38 cellular contexts compared by ENCODE assay signal in genomic region chr13:48369988-48370387, GRCh38. TPM values are rescaled to one million over a fixed set of nuclear protein-coding genes. Genes with fewer than 3 reads are reported as not detected.
"Had no signal": no experiment of that assay in that cellular context is flagged by ENCODE, and none has a peak within 500 bp of the region (broad histone marks: within the 10 kb centered on the region; RNA-seq: fewer than 3 reads in every experiment).

No MANE protein-coding gene starts in this region.

- H3K4me1 ChIP-seq: adrenal gland, body of pancreas had no signal

- H3K4me1 Mint-ChIP-seq: activated CD4-positive, alpha-beta T cell treated with anti-CD3 and anti-CD28 coated beads, Interleukin-2, amount 10 ng/mL, durations not matched to agents 24 days and 14 days; activated CD8-positive, alpha-beta memory T cell treated with anti-CD3 and anti-CD28 coated beads, Interleukin-2, amount 10 ng/mL, durations not matched to agents 7 days and 5 days; activated naive CD4-positive, alpha-beta T cell treated with anti-CD3 and anti-CD28 coated beads, Interleukin-2, amount 10 ng/mL, durations not matched to agents 7 days and 5 days; activated naive CD4-positive, alpha-beta T cell treated with anti-CD3 and anti-CD28 coated beads, Interleukin-2, amount 50 U/mL, for 24 hours; activated naive CD8-positive, alpha-beta T cell treated with anti-CD3 and anti-CD28 coated beads, Interleukin-2, amount 10 ng/mL, durations not matched to agents 7 days and 5 days; activated naive CD8-positive, alpha-beta T cell treated with anti-CD3 and anti-CD28 coated beads, Interleukin-2, amount 50 U/mL, for 24 hours had no signal

- H3K4me3 ChIP-seq: adrenal gland, body of pancreas, cardiac muscle cell had no signal

- H3K9me3 ChIP-seq: adrenal gland, body of pancreas had no signal

- H3K27ac Mint-ChIP-seq: activated B cell treated with CpG ODN at 0.5 μM for 24 hours; activated CD4-positive, alpha-beta memory T cell treated with anti-CD3 and anti-CD28 coated beads for 36 hours; activated CD4-positive, alpha-beta T cell treated with anti-CD3 and anti-CD28 coated beads, Interleukin-2, amount 10 ng/mL, durations not matched to agents 24 days and 14 days; activated CD8-positive, alpha-beta memory T cell treated with anti-CD3 and anti-CD28 coated beads, Interleukin-2, amount 10 ng/mL, durations not matched to agents 7 days and 5 days; activated CD8-positive, alpha-beta T cell treated with anti-CD3 and anti-CD28 coated beads for 36 hours; activated naive CD4-positive, alpha-beta T cell treated with anti-CD3 and anti-CD28 coated beads, Interleukin-2, amount 10 ng/mL, durations not matched to agents 7 days and 5 days; activated naive CD4-positive, alpha-beta T cell treated with anti-CD3 and anti-CD28 coated beads, Interleukin-2, amount 50 U/mL, for 24 hours; activated naive CD8-positive, alpha-beta T cell; activated naive CD8-positive, alpha-beta T cell treated with anti-CD3 and anti-CD28 coated beads, Interleukin-2, amount 10 ng/mL, durations not matched to agents 7 days and 5 days; activated naive CD8-positive, alpha-beta T cell treated with anti-CD3 and anti-CD28 coated beads, Interleukin-2, amount 50 U/mL, for 24 hours; activated T-cell treated with anti-CD3 and anti-CD28 coated beads, Interleukin-2, amount 50 U/mL, for 24 hours; activated T-helper 2 cell treated with anti-CD3 and anti-CD28 coated beads, Interferon-gamma antibody, Interleukin-2, Interleukin-4, amounts not matched to agents 10 μg/mL and 5 μg/mL and 100 μg/mL, durations not matched to agents 14 hours and 24 hours and 36 hours; T-helper 1 cell treated with Interleukin-12 subunit alpha and Interleukin-12 subunit beta and Interleukin-4 antibody, amounts not matched to agents 30 μg/mL and 1 μg/mL, for 36 hours; T-helper 2 cell treated with Interferon-gamma antibody and Interleukin-4, amounts not matched to agents 5 μg/mL and 100 μg/mL, for 36 hours had no signal

- DNase-seq: activated B cell treated with CpG ODN at 0.5 μM for 24 hours; activated CD4-positive, alpha-beta memory T cell treated with anti-CD3 and anti-CD28 coated beads for 36 hours; activated CD4-positive, alpha-beta T cell treated with anti-CD3 and anti-CD28 coated beads for 4 hours; activated CD4-positive, alpha-beta T cell treated with anti-CD3 and anti-CD28 coated beads, Interleukin-2, amount 10 ng/mL, durations not matched to agents 24 days and 14 days; activated CD4-positive, alpha-beta T cell treated with anti-CD3 and anti-CD28 coated beads, Interleukin-2, amount 50 U/mL, for 1 hour; activated CD4-positive, alpha-beta T cell treated with anti-CD3 and anti-CD28 coated beads, Interleukin-2, amount 50 U/mL, for 4 hours; activated CD4-positive, CD25-positive, alpha-beta regulatory T cell treated with anti-CD3 and anti-CD28 coated beads, Interleukin-2, amount 50 U/mL, for 72 hours; activated CD8-positive, alpha-beta memory T cell treated with anti-CD3 and anti-CD28 coated beads for 24 hours; activated CD8-positive, alpha-beta memory T cell treated with anti-CD3 and anti-CD28 coated beads, Interleukin-2, amount 10 ng/mL, durations not matched to agents 7 days and 5 days; activated CD8-positive, alpha-beta memory T cell treated with anti-CD3 and anti-CD28 coated beads, Interleukin-2, amount 50 U/mL, for 48 hours; activated CD8-positive, alpha-beta T cell treated with anti-CD3 and anti-CD28 coated beads for 36 hours; activated effector memory CD4-positive, alpha-beta T cell treated with Interleukin-2 at 50 U/mL for 16 hours; activated gamma-delta T cell; activated naive CD4-positive, alpha-beta T cell treated with anti-CD3 and anti-CD28 coated beads, Interleukin-2, amount 10 ng/mL, durations not matched to agents 7 days and 5 days; activated naive CD4-positive, alpha-beta T cell treated with Interleukin-2 at 50 U/mL for 16 hours; activated naive CD8-positive, alpha-beta T cell treated with anti-CD3 and anti-CD28 coated beads, Interleukin-2, amount 10 ng/mL, durations not matched to agents 7 days and 5 days; activated naive CD8-positive, alpha-beta T cell treated with anti-CD3 and anti-CD28 coated beads, Interleukin-2, amount 50 U/mL, for 24 hours; activated T-cell treated with anti-CD3 and anti-CD28 coated beads, Interleukin-2, amount 50 U/mL, for 24 hours; activated T-cell treated with anti-CD3 and anti-CD28 coated beads, Interleukin-2, amount 50 U/mL, for 48 hours; adrenal gland; amniotic stem cell; aorta; body of pancreas; brain microvascular endothelial cell; caudate nucleus; T-helper 1 cell; T-helper 2 cell; T-helper 9 cell had no signal

- H3K27me3 Mint-ChIP-seq: activated B cell treated with CpG ODN at 0.5 μM for 24 hours; activated CD4-positive, alpha-beta memory T cell treated with anti-CD3 and anti-CD28 coated beads for 36 hours; activated CD4-positive, alpha-beta T cell treated with anti-CD3 and anti-CD28 coated beads, Interleukin-2, amount 10 ng/mL, durations not matched to agents 24 days and 14 days; activated CD8-positive, alpha-beta memory T cell treated with anti-CD3 and anti-CD28 coated beads, Interleukin-2, amount 10 ng/mL, durations not matched to agents 7 days and 5 days; activated CD8-positive, alpha-beta T cell treated with anti-CD3 and anti-CD28 coated beads for 36 hours; activated naive CD4-positive, alpha-beta T cell treated with anti-CD3 and anti-CD28 coated beads, Interleukin-2, amount 10 ng/mL, durations not matched to agents 7 days and 5 days; activated naive CD4-positive, alpha-beta T cell treated with anti-CD3 and anti-CD28 coated beads, Interleukin-2, amount 50 U/mL, for 24 hours; activated naive CD8-positive, alpha-beta T cell; activated naive CD8-positive, alpha-beta T cell treated with anti-CD3 and anti-CD28 coated beads, Interleukin-2, amount 10 ng/mL, durations not matched to agents 7 days and 5 days; activated naive CD8-positive, alpha-beta T cell treated with anti-CD3 and anti-CD28 coated beads, Interleukin-2, amount 50 U/mL, for 24 hours; activated T-cell treated with anti-CD3 and anti-CD28 coated beads, Interleukin-2, amount 50 U/mL, for 24 hours had no signal

- FAIRE-seq: astrocyte, bronchial epithelial cell, TTC549 had no signal

- ATAC-seq: activated CD8-positive, alpha-beta memory T cell treated with anti-CD3 and anti-CD28 coated beads, Interleukin-2, amount 10 ng/mL, durations not matched to agents 7 days and 5 days; activated CD8-positive, alpha-beta T cell treated with anti-CD3 and anti-CD28 coated beads for 36 hours; activated naive CD8-positive, alpha-beta T cell treated with anti-CD3 and anti-CD28 coated beads, Interleukin-2, amount 50 U/mL, for 24 hours; body of pancreas had no signal

- H3K4me3 Mint-ChIP-seq: activated B cell treated with CpG ODN at 0.5 μM for 24 hours; activated CD4-positive, alpha-beta memory T cell treated with anti-CD3 and anti-CD28 coated beads for 36 hours; activated CD4-positive, alpha-beta T cell treated with anti-CD3 and anti-CD28 coated beads, Interleukin-2, amount 10 ng/mL, durations not matched to agents 24 days and 14 days; activated CD8-positive, alpha-beta memory T cell treated with anti-CD3 and anti-CD28 coated beads, Interleukin-2, amount 10 ng/mL, durations not matched to agents 7 days and 5 days; activated CD8-positive, alpha-beta T cell treated with anti-CD3 and anti-CD28 coated beads for 36 hours; activated naive CD4-positive, alpha-beta T cell treated with anti-CD3 and anti-CD28 coated beads, Interleukin-2, amount 10 ng/mL, durations not matched to agents 7 days and 5 days; activated naive CD4-positive, alpha-beta T cell treated with anti-CD3 and anti-CD28 coated beads, Interleukin-2, amount 50 U/mL, for 24 hours; activated naive CD8-positive, alpha-beta T cell; activated naive CD8-positive, alpha-beta T cell treated with anti-CD3 and anti-CD28 coated beads, Interleukin-2, amount 10 ng/mL, durations not matched to agents 7 days and 5 days; activated naive CD8-positive, alpha-beta T cell treated with anti-CD3 and anti-CD28 coated beads, Interleukin-2, amount 50 U/mL, for 24 hours; activated T-cell treated with anti-CD3 and anti-CD28 coated beads, Interleukin-2, amount 50 U/mL, for 24 hours; T-helper 1 cell treated with Interleukin-12 subunit alpha and Interleukin-12 subunit beta and Interleukin-4 antibody, amounts not matched to agents 30 μg/mL and 1 μg/mL, for 36 hours; T-helper 2 cell treated with Interferon-gamma antibody and Interleukin-4, amounts not matched to agents 5 μg/mL and 100 μg/mL, for 36 hours had no signal

- H3K9me3 Mint-ChIP-seq: activated naive CD8-positive, alpha-beta T cell treated with anti-CD3 and anti-CD28 coated beads, Interleukin-2, amount 10 ng/mL, durations not matched to agents 7 days and 5 days had no signal

- H3K27me3 ChIP-seq: adrenal gland, body of pancreas, brain microvascular endothelial cell, cardiac muscle cell had no signal

- H3K27ac ChIP-seq: adrenal gland, body of pancreas, brain microvascular endothelial cell, cardiac muscle cell, VCaP had no signal

RNA-seq across cellular contexts. Expression of gene LPAR6, which starts 42.9 kb away (rescaled TPM):
- total RNA-seq: activated B cell treated with CpG ODN at 0.5 μM for 24 hours had no signal
